ENCODE assay signal across 13 cellular contexts in genomic region chr10:513393-513792, GRCh38.
DNase-seq lines count a peak whose midpoint lies in the region; ATAC-seq and TF ChIP-seq lines count a peak whose summit lies in the region.
"Had no signal": no experiment of that assay in that cellular context is flagged by ENCODE, and none has a peak within 500 bp of the region (broad histone marks: within the 10 kb centered on the region; RNA-seq: fewer than 3 reads in every experiment).

No MANE protein-coding gene starts in this region.

- H3K9me3 Mint-ChIP-seq in osteocyte (ENCODE audit: unreplicated experiment): no peaks in the 10 kb centered on the region
- H3K9me3 Mint-ChIP-seq: CD4-positive, alpha-beta memory T cell had no signal

- no peaks in the 10 kb centered on the region for H3K27me3 ChIP-seq in endocrine pancreas (ENCODE audit: control insufficient read depth, insufficient read depth, low read length)
- H3K27me3 ChIP-seq: adrenal gland had no signal

- H3K4me3 ChIP-seq in GM12865 (ENCODE audit: low read depth, low read length): peak overlapping the region; percentile 25
- peak overlapping the region; percentile 90 for H3K4me3 ChIP-seq in endocrine pancreas (ENCODE audit: control insufficient read depth, insufficient read depth, low read length)
- H3K4me3 ChIP-seq: adrenal gland had no signal

- ATAC-seq in HG03175 (IDR thresholded peaks at IDR 0.05; ENCODE audit: unreplicated experiment): peak; percentile 50

- TF ChIP-seq CTCF in GM12865 (IDR thresholded peaks at IDR 0.05; ENCODE audit: insufficient read depth, low read depth, low read length, missing control alignments): no peak
- TF ChIP-seq CTCF in osteocyte (IDR thresholded peaks at IDR 0.05): no peak

- peaks cover 6% of the 10 kb centered on the region for H3K4me1 ChIP-seq in endocrine pancreas (ENCODE audit: control insufficient read depth, insufficient read depth, low read length)

- no peak overlapping the region for H3K4me3 Mint-ChIP-seq in osteocyte (ENCODE audit: unreplicated experiment)
- H3K4me3 Mint-ChIP-seq: CD4-positive, alpha-beta memory T cell had no signal

- H3K36me3 ChIP-seq in endocrine pancreas (ENCODE audit: control insufficient read depth, insufficient read depth, low read length): no peaks in the 10 kb centered on the region
- H3K36me3 ChIP-seq: adrenal gland had no signal

- H3K9me3 ChIP-seq in endocrine pancreas (ENCODE audit: control insufficient read depth, low read length): no peaks in the 10 kb centered on the region
- H3K9me3 ChIP-seq: adrenal gland had no signal

- H3K27ac Mint-ChIP-seq in osteocyte (ENCODE audit: unreplicated experiment): peak overlapping the region; percentile 32

- peak overlapping the region; percentile 60 for H3K9ac ChIP-seq in endocrine pancreas (ENCODE audit: control insufficient read depth, insufficient read depth, low read length)

- no peaks in the 10 kb centered on the region for H3K36me3 Mint-ChIP-seq in osteocyte (ENCODE audit: unreplicated experiment)
- H3K36me3 Mint-ChIP-seq: CD4-positive, alpha-beta memory T cell had no signal

- DNase-seq in GM12865 (ENCODE audit: low read depth): peak; percentile 79
- DNase-seq in osteocyte (ENCODE audit: extremely low spot score, unreplicated experiment): no peak
- DNase-seq in DMS 273 treated with DMSO at 0.1 percent for 48 hours (lab: John Stamatoyannopoulos, UW): no peak
- no peak for DNase-seq in SKM-1 treated with dmso at 0.1 percent for 144 hours (lab: John Stamatoyannopoulos, UW; ENCODE audit: unreplicated experiment)
- DNase-seq in NCI-H524 treated with DMSO at 0.1 percent for 48 hours (lab: John Stamatoyannopoulos, UW): no peak
- no peak for DNase-seq in AG20443 (ENCODE audit: low spot score)
- DNase-seq: activated CD8-positive, alpha-beta memory T cell treated with anti-CD3 and anti-CD28 coated beads for 24 hours; CD4-positive, alpha-beta memory T cell; Karpas-422; T-helper 2 cell had no signal

- H3K4me1 Mint-ChIP-seq in osteocyte (ENCODE audit: unreplicated experiment): peaks cover 14% of the 10 kb centered on the region

- no peaks in the 10 kb centered on the region for H3K27me3 Mint-ChIP-seq in osteocyte (ENCODE audit: unreplicated experiment)
